21 cellular contexts compared by ENCODE assay signal in the genomic region with DNA sequence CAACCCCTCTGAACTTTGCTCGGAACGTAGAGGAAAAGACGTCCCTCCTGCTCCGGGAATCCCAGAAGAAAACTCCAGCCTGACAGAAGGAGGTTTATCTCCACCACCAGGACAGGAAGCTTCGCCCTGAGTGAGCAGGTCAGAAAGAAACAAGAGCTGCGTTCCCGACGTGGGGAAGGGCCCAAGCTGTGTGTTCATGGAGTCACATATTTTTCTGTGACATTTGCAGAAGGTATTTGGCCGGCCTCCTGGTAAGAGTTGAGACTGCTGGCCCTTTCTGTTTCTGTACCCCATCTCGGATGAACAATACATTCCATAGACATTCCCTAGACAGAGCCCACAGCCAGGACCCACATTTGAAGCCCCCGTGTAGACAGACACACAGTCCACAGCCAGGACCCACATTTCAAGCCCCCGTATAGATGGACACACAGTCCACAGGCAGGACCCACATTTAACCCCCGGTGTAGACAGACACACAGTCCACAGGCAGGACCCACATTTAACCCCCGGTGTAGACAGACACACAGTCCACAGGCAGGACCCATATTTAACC.
"Had no signal": no experiment of that assay in that cellular context is flagged by ENCODE, and none has a peak within 500 bp of the region (broad histone marks: within the 10 kb centered on the region; RNA-seq: fewer than 3 reads in every experiment).

No MANE protein-coding gene starts in this region.

- H3K4me1 ChIP-seq: adrenal gland, ascending aorta, heart right ventricle, lower lobe of right lung, spleen had no signal

- H3K9me3 ChIP-seq: adrenal gland, ascending aorta, lower lobe of right lung had no signal

- H3K27me3 ChIP-seq: adrenal gland, ascending aorta, heart right ventricle had no signal

- H3K4me3 ChIP-seq: adrenal gland, ascending aorta, coronary artery, heart right ventricle, lower lobe of right lung, spleen had no signal

- FAIRE-seq: keratinocyte had no signal

- H3K36me3 ChIP-seq: adrenal gland, ascending aorta, heart right ventricle, lower lobe of right lung, spleen had no signal

- H3K27ac ChIP-seq: adrenal gland, ascending aorta, coronary artery, epithelial cell of prostate, heart right ventricle, lower lobe of right lung, spleen, VCaP had no signal

- DNase-seq: activated CD4-positive, alpha-beta T cell treated with anti-CD3 and anti-CD28 coated beads, Interleukin-2, amount 50 U/mL, for 1 hour; activated CD8-positive, alpha-beta memory T cell treated with anti-CD3 and anti-CD28 coated beads, Interleukin-2, amount 50 U/mL, for 4 hours; activated CD8-positive, alpha-beta T cell treated with anti-CD3 and anti-CD28 coated beads, Interleukin-2, amount 10 ng/mL, durations not matched to agents 7 days and 5 days; activated T-cell treated with anti-CD3 and anti-CD28 coated beads, Interleukin-2, amount 50 U/mL, for 24 hours; adrenal gland; foreskin fibroblast; heart right ventricle; lower lobe of right lung; mesendoderm; naive B cell; occipital lobe; retina; spleen; stimulated activated CD4-positive, alpha-beta T cell treated with anti-CD3 and anti-CD28 coated beads, Interleukin-4, amount 100 ng/mL, for 24 hours; stimulated activated naive CD4-positive, alpha-beta T cell treated with Interleukin-2 at 50 U/mL for 16 hours; T-cell had no signal
